24 cellular contexts compared by ENCODE assay signal in genomic region chr1:11769274-11769673, GRCh38. TPM values are rescaled to one million over a fixed set of nuclear protein-coding genes. Genes with fewer than 3 reads are reported as not detected.
DNase-seq lines count a peak whose midpoint lies in the region; ATAC-seq, FAIRE-seq and TF ChIP-seq lines count a peak whose summit lies in the region.
"Had no signal": no experiment of that assay in that cellular context is flagged by ENCODE, and none has a peak within 500 bp of the region (broad histone marks: within the 10 kb centered on the region; RNA-seq: fewer than 3 reads in every experiment).

No MANE protein-coding gene starts in this region.

- H3K4me3 ChIP-seq in HepG2 (replicated peaks in 1 of 3; ENCODE audit: insufficient read depth in 1 of 3, low read depth in 2 of 3, low read length in 3 of 3) (no peak overlapping the region), right lobe of liver (no peak overlapping the region)
- no peak overlapping the region for H3K4me3 ChIP-seq in BLaER1 treated with 17β-estradiol and CSF1 and Interleukin-3, amounts not matched to agents 10 nM and 100 nM

- no peaks in the 10 kb centered on the region for H3K27me3 Mint-ChIP-seq in WTC11 (ENCODE audit: low read depth)
- H3K27me3 Mint-ChIP-seq: CD4-positive, alpha-beta memory T cell had no signal

- peaks cover 3% of the 10 kb centered on the region; the same call in 1 of the 2 replicates for H3K4me1 Mint-ChIP-seq in WTC11
- H3K4me1 Mint-ChIP-seq: CD4-positive, alpha-beta memory T cell; CD4-positive, CD25-positive, alpha-beta regulatory T cell; CD8-positive, alpha-beta memory T cell had no signal

- no peaks in the 10 kb centered on the region for H3K9me3 Mint-ChIP-seq in WTC11
- H3K9me3 Mint-ChIP-seq: CD14-positive monocyte; CD4-positive, alpha-beta memory T cell; CD4-positive, CD25-positive, alpha-beta regulatory T cell; CD8-positive, alpha-beta memory T cell had no signal

- intact Hi-C loops in HepG2 (cut with micrococcal nuclease; ENCODE audit: unreplicated experiment) (no loop called here), right lobe of liver (cut with DNase I) (no loop called here)

- no peak overlapping the region for H3K4me2 ChIP-seq in HepG2 (ENCODE audit: low read depth, low read length)
- peak overlapping the region; percentile 0 to 87 (median 54); a peak in 20 of 22 replicates for H3K4me2 ChIP-seq in BLaER1 treated with 17β-estradiol and CSF1 and Interleukin-3, amounts not matched to agents 10 nM and 100 nM

- TF ChIP-seq EP300 in HepG2 (IDR thresholded peaks at IDR 0.05; ENCODE audit: low read depth in 2 of 2, low read length in 2 of 2): no peak
- TF ChIP-seq EP300 in HepG2 (CRISPR knock-in tag; IDR thresholded peaks at IDR 0.05; ENCODE audit: borderline replicate concordance): no peak

- H3K36me3 ChIP-seq in HepG2 (replicated peaks in 1 of 2; ENCODE audit: control insufficient read depth in 1 of 2, insufficient read depth in 2 of 2, low read length in 2 of 2) (no peaks in the 10 kb centered on the region), right lobe of liver (no peaks in the 10 kb centered on the region)
- H3K36me3 ChIP-seq in BLaER1 treated with 17β-estradiol and CSF1 and Interleukin-3, amounts not matched to agents 10 nM and 100 nM: no peaks in the 10 kb centered on the region
- H3K36me3 ChIP-seq: BE2C had no signal

- ATAC-seq in HepG2: no peak
- ATAC-seq in right lobe of liver: no peak
- ATAC-seq in WTC11: no peak

- H3K4me1 ChIP-seq in HepG2 (ENCODE audit: insufficient read depth, low read length): peaks cover 5% of the 10 kb centered on the region; the same call in 1 of the 2 replicates
- H3K4me1 ChIP-seq in right lobe of liver: no peaks in the 10 kb centered on the region
- H3K4me1 ChIP-seq in BLaER1 treated with 17β-estradiol and CSF1 and Interleukin-3, amounts not matched to agents 10 nM and 100 nM: peaks cover 22 to 34% (median 28%) of the 10 kb centered on the region in 10 experiments
- H3K4me1 ChIP-seq: BE2C had no signal

- TF ChIP-seq POLR2A in HepG2 (IDR thresholded peaks at IDR 0.05; ENCODE audit: insufficient read depth in 1 of 2, low read depth in 2 of 2, low read length in 2 of 2): no peak
- TF ChIP-seq POLR2A in right lobe of liver (IDR thresholded peaks at IDR 0.05): no peak

- H3K27me3 ChIP-seq in HepG2 (ENCODE audit: control insufficient read depth in 1 of 2, insufficient read depth in 2 of 2, low read length in 2 of 2) (peaks cover 13 to 38% of the 10 kb centered on the region in 2 experiments; a peak in 4 of 5 replicates), right lobe of liver (no peaks in the 10 kb centered on the region)
- no peaks in the 10 kb centered on the region for H3K27me3 ChIP-seq in BLaER1 treated with 17β-estradiol and CSF1 and Interleukin-3, amounts not matched to agents 10 nM and 100 nM
- H3K27me3 ChIP-seq: BE2C had no signal

- no TSS peak for BruUV-seq in HepG2 (replicated peaks; lab: Mats Ljungman, UMichigan)

- no peak for DNase-seq in HepG2 (ENCODE audit: low spot score)
- no peak for DNase-seq in right lobe of liver
- no peak for DNase-seq in WTC11 (ENCODE audit: low spot score)
- no peak for DNase-seq in cortex of kidney (lab: John Stamatoyannopoulos, UW)
- DNase-seq in NK-92 (lab: John Stamatoyannopoulos, UW; ENCODE audit: unreplicated experiment): no peak
- no peak for DNase-seq in stimulated activated CD4-positive, alpha-beta T cell treated with anti-CD3 and anti-CD28 coated beads, Interleukin-4, amount 100 ng/mL, for 1 hour
- DNase-seq: 8988T; ACHN; BE2C; C1 segment of cervical spinal cord; CD4-positive, alpha-beta memory T cell; CD4-positive, CD25-positive, alpha-beta regulatory T cell; CD8-positive, alpha-beta memory T cell; COR-L47; DMS79 treated with DMSO at 0.1 percent for 48 hours; GF-D8 had no signal

- H3K4me3 Mint-ChIP-seq in WTC11: no peak overlapping the region
- H3K4me3 Mint-ChIP-seq: CD14-positive monocyte; CD4-positive, alpha-beta memory T cell; CD4-positive, CD25-positive, alpha-beta regulatory T cell; CD8-positive, alpha-beta memory T cell had no signal

- no peaks in the 10 kb centered on the region for H3K36me3 Mint-ChIP-seq in WTC11
- H3K36me3 Mint-ChIP-seq: CD14-positive monocyte; CD4-positive, alpha-beta memory T cell; CD4-positive, CD25-positive, alpha-beta regulatory T cell; CD8-positive, alpha-beta memory T cell had no signal

- CTCF ChIA-PET in HepG2 (lab: Yijun Ruan, JAX; ENCODE audit: low intra/inter-chr PET ratio, low total read pairs): no interaction called here
- CTCF ChIA-PET in WTC11 (lab: Charles Lee): interaction anchor here (0.9 kb wide), 1 partner anchor 16 kb away, joined by 6 read pairs; no protein-coding TSS in a partner anchor

- H3K27ac ChIP-seq in HepG2 (ENCODE audit: extremely low read length, insufficient read depth, low read length): no peak overlapping the region
- no peak overlapping the region for H3K27ac ChIP-seq in right lobe of liver
- peak overlapping the region in 2 of 11 experiments; percentile 32 to 44; a peak in 2 of 22 replicates for H3K27ac ChIP-seq in BLaER1 treated with 17β-estradiol and CSF1 and Interleukin-3, amounts not matched to agents 10 nM and 100 nM

- no peak overlapping the region for H3K27ac Mint-ChIP-seq in WTC11
- H3K27ac Mint-ChIP-seq: CD14-positive monocyte; CD4-positive, alpha-beta memory T cell; CD4-positive, CD25-positive, alpha-beta regulatory T cell; CD8-positive, alpha-beta memory T cell had no signal

- 59% methylated on average over 4 of the region's 4 CpGs for WGBS in HepG2 (ENCODE audit: low lambda C conversion rate)
- WGBS in right lobe of liver (ENCODE audit: insufficient coverage, low coverage, low lambda C conversion rate, missing lambda C conversion rate): 69% methylated on average over 4 of the region's 4 CpGs

- H3K79me2 ChIP-seq in HepG2 (ENCODE audit: insufficient read depth, low read length): no peaks in the 10 kb centered on the region

- H4K20me1 ChIP-seq in HepG2 (ENCODE audit: insufficient read depth, low read length): no peaks in the 10 kb centered on the region
- no peaks in the 10 kb centered on the region; a peak in 1 of 22 replicates for H4K20me1 ChIP-seq in BLaER1 treated with 17β-estradiol and CSF1 and Interleukin-3, amounts not matched to agents 10 nM and 100 nM

- TF ChIP-seq RAD21 in HepG2 (CRISPR knock-in tag; IDR thresholded peaks at IDR 0.05): no peak

- in situ Hi-C loops in HepG2 (cut with HindIII; ENCODE audit: extremely low pct_ligation_motif_present, low pct_unique_long_range_greater_than_20kb): no loop called here

- FAIRE-seq in HepG2 (lab: Jason Lieb, UNC): no peak
- FAIRE-seq: A204.1, D721Med, G401.6, GM12891, GM19239 had no signal

- POLR2A ChIA-PET in HepG2 (lab: Yijun Ruan, JAX): interaction anchor here (1.4 kb wide), 1 partner anchor 32 kb away, joined by 3 read pairs; no protein-coding TSS in a partner anchor
- POLR2A ChIA-PET in WTC11 (lab: Charles Lee): no interaction called here

- H3K9ac ChIP-seq in HepG2 (ENCODE audit: insufficient read depth, low read depth, low read length): no peak overlapping the region
- no peak overlapping the region for H3K9ac ChIP-seq in BLaER1 treated with 17β-estradiol and CSF1 and Interleukin-3, amounts not matched to agents 10 nM and 100 nM

- H2AFZ ChIP-seq in HepG2 (ENCODE audit: low read length): no peak overlapping the region

- TF ChIP-seq CTCF in HepG2 (CRISPR knock-in tag; IDR thresholded peaks at IDR 0.05) (no peak), right lobe of liver (IDR thresholded peaks at IDR 0.05) (no peak), WTC11 (IDR thresholded peaks at IDR 0.05) (no peak)

- H3K9me3 ChIP-seq in HepG2 (ENCODE audit: low read length) (no peaks in the 10 kb centered on the region), right lobe of liver (no peaks in the 10 kb centered on the region)
- H3K9me3 ChIP-seq in BLaER1 treated with 17β-estradiol and CSF1 and Interleukin-3, amounts not matched to agents 10 nM and 100 nM (replicated peaks in 1 of 11): no peaks in the 10 kb centered on the region
- H3K9me3 ChIP-seq: BE2C had no signal

RNA-seq across cellular contexts. Expression of gene C1orf167, which starts 7.3 kb away (rescaled TPM):
- total RNA-seq in HepG2 (2016; rRNA removed; fragmentation: Illumina TruSeq; extraction: Trizol) (not detected in 2 replicates), right lobe of liver (not detected), WTC11 (2021) (1.2 to 3.1 TPM (median 2.8 TPM) in 3 replicates)
- not detected in 2 replicates for total RNA-seq in HepG2 (2016; cell fraction: cytosol; rRNA removed; fragmentation: Illumina TruSeq; extraction: Trizol; ENCODE audit: low read depth)
- not detected in 2 replicates for total RNA-seq in HepG2 (2016; cell fraction: insoluble cytoplasmic fraction; rRNA removed; fragmentation: Illumina TruSeq; extraction: Trizol)
- not detected in 2 replicates for total RNA-seq in HepG2 (2016; cell fraction: membrane; rRNA removed; fragmentation: Illumina TruSeq; extraction: Trizol)
- total RNA-seq in HepG2 (2016; cell fraction: nucleus; rRNA removed; fragmentation: Illumina TruSeq; extraction: Trizol): not detected in 2 replicates
- polyA plus RNA-seq in HepG2 (2011; rRNA removed): not detected in 2 replicates
- polyA plus RNA-seq in HepG2 (2011; cell fraction: cytosol; rRNA removed): not detected in 2 replicates
- polyA plus RNA-seq in HepG2 (2011; cell fraction: nucleus; rRNA removed): 0.19 TPM in 1 of 2 replicates, not detected in the other
- polyA plus RNA-seq in HepG2 (2012): 0.72 TPM in 1 of 2 replicates, not detected in the other
- polyA plus RNA-seq in HepG2 (2016; cell fraction: cytosol; fragmentation: Illumina TruSeq; extraction: Trizol; ENCODE audit: low read depth): not detected in 2 replicates
- not detected in 2 replicates for polyA plus RNA-seq in HepG2 (2016; cell fraction: insoluble cytoplasmic fraction; fragmentation: Illumina TruSeq; extraction: Trizol; ENCODE audit: low read depth)
- not detected in 2 replicates for polyA plus RNA-seq in HepG2 (2016; cell fraction: membrane; fragmentation: Illumina TruSeq; extraction: Trizol; ENCODE audit: low read depth)
- not detected in 2 replicates for polyA plus RNA-seq in HepG2 (2016; cell fraction: nucleus; fragmentation: Illumina TruSeq; extraction: Trizol; ENCODE audit: insufficient read depth, low read depth)
- polyA minus RNA-seq in HepG2 (2011; rRNA and poly(A)+ RNA removed; ENCODE audit: low replicate concordance): not detected in 2 replicates
- not detected in 2 replicates for polyA minus RNA-seq in HepG2 (2011; cell fraction: cytosol; rRNA and poly(A)+ RNA removed)
- polyA minus RNA-seq in HepG2 (2011; cell fraction: nucleus; rRNA and poly(A)+ RNA removed): not detected in 2 replicates
- total RNA-seq: A673; CD4-positive, alpha-beta memory T cell; CD4-positive, CD25-positive, alpha-beta regulatory T cell; CD8-positive, alpha-beta memory T cell had no signal
- polyA plus RNA-seq: CD14-positive monocyte; CD4-positive, alpha-beta memory T cell had no signal

RNA-seq across cellular contexts. Expression of gene AGTRAP, which starts 33.3 kb away (rescaled TPM):
- total RNA-seq in HepG2 (2016; rRNA removed; fragmentation: Illumina TruSeq; extraction: Trizol) (15.7 and 32.0 TPM in 2 replicates), right lobe of liver (10 to 100 TPM in 3 of 6 experiments, 1 to 10 TPM in 3; 6.4 to 20.5 (median 11.4) TPM), WTC11 (2021) (81.6 to 102 TPM (median 101 TPM) in 3 replicates)
- 18.6 and 25.8 TPM in 2 replicates for total RNA-seq in HepG2 (2016; cell fraction: cytosol; rRNA removed; fragmentation: Illumina TruSeq; extraction: Trizol; ENCODE audit: low read depth)
- total RNA-seq in HepG2 (2016; cell fraction: insoluble cytoplasmic fraction; rRNA removed; fragmentation: Illumina TruSeq; extraction: Trizol): 15.6 and 33.2 TPM in 2 replicates
- total RNA-seq in HepG2 (2016; cell fraction: membrane; rRNA removed; fragmentation: Illumina TruSeq; extraction: Trizol): 23.1 and 27.7 TPM in 2 replicates
- total RNA-seq in HepG2 (2016; cell fraction: nucleus; rRNA removed; fragmentation: Illumina TruSeq; extraction: Trizol): 23.8 and 30.7 TPM in 2 replicates
- 28.3 and 35.4 TPM in 2 replicates for polyA plus RNA-seq in HepG2 (2011; rRNA removed)
- 29.2 and 46.7 TPM in 2 replicates for polyA plus RNA-seq in HepG2 (2011; cell fraction: cytosol; rRNA removed)
- 39.3 TPM in 2 replicates for polyA plus RNA-seq in HepG2 (2011; cell fraction: nucleus; rRNA removed)
- polyA plus RNA-seq in HepG2 (2012): 22.4 and 25.3 TPM in 2 replicates
- polyA plus RNA-seq in HepG2 (2016; cell fraction: cytosol; fragmentation: Illumina TruSeq; extraction: Trizol; ENCODE audit: low read depth): 25.0 and 27.3 TPM in 2 replicates
- 15.8 and 17.2 TPM in 2 replicates for polyA plus RNA-seq in HepG2 (2016; cell fraction: insoluble cytoplasmic fraction; fragmentation: Illumina TruSeq; extraction: Trizol; ENCODE audit: low read depth)
- 26.4 and 29.2 TPM in 2 replicates for polyA plus RNA-seq in HepG2 (2016; cell fraction: membrane; fragmentation: Illumina TruSeq; extraction: Trizol; ENCODE audit: low read depth)
- polyA plus RNA-seq in HepG2 (2016; cell fraction: nucleus; fragmentation: Illumina TruSeq; extraction: Trizol; ENCODE audit: insufficient read depth, low read depth): 49.1 and 50.0 TPM in 2 replicates
- 34.5 and 53.9 TPM in 2 replicates for polyA minus RNA-seq in HepG2 (2011; rRNA and poly(A)+ RNA removed; ENCODE audit: low replicate concordance)
- 15.4 and 16.0 TPM in 2 replicates for polyA minus RNA-seq in HepG2 (2011; cell fraction: cytosol; rRNA and poly(A)+ RNA removed)
- polyA minus RNA-seq in HepG2 (2011; cell fraction: nucleus; rRNA and poly(A)+ RNA removed): 8.0 and 8.6 TPM in 2 replicates

RNA-seq across cellular contexts. Expression of gene MTHFR, which starts 36.5 kb away (rescaled TPM):
- total RNA-seq in HepG2 (2016; rRNA removed; fragmentation: Illumina TruSeq; extraction: Trizol): 5.0 and 8.2 TPM in 2 replicates
- 4.1 and 5.4 TPM in 2 replicates for total RNA-seq in HepG2 (2016; cell fraction: cytosol; rRNA removed; fragmentation: Illumina TruSeq; extraction: Trizol; ENCODE audit: low read depth)
- total RNA-seq in HepG2 (2016; cell fraction: insoluble cytoplasmic fraction; rRNA removed; fragmentation: Illumina TruSeq; extraction: Trizol): 4.9 and 8.0 TPM in 2 replicates
- 5.9 and 7.6 TPM in 2 replicates for total RNA-seq in HepG2 (2016; cell fraction: membrane; rRNA removed; fragmentation: Illumina TruSeq; extraction: Trizol)
- 10.1 and 14.4 TPM in 2 replicates for total RNA-seq in HepG2 (2016; cell fraction: nucleus; rRNA removed; fragmentation: Illumina TruSeq; extraction: Trizol)
- polyA plus RNA-seq in HepG2 (2011; rRNA removed): 3.8 and 6.8 TPM in 2 replicates
- polyA plus RNA-seq in HepG2 (2011; cell fraction: cytosol; rRNA removed): 2.8 and 3.4 TPM in 2 replicates
- 11.8 and 13.3 TPM in 2 replicates for polyA plus RNA-seq in HepG2 (2011; cell fraction: nucleus; rRNA removed)
- 2.8 and 3.0 TPM in 2 replicates for polyA plus RNA-seq in HepG2 (2012)
- polyA plus RNA-seq in HepG2 (2016; cell fraction: cytosol; fragmentation: Illumina TruSeq; extraction: Trizol; ENCODE audit: low read depth): 0.58 and 0.61 TPM in 2 replicates
- 3.6 and 4.9 TPM in 2 replicates for polyA plus RNA-seq in HepG2 (2016; cell fraction: insoluble cytoplasmic fraction; fragmentation: Illumina TruSeq; extraction: Trizol; ENCODE audit: low read depth)
- polyA plus RNA-seq in HepG2 (2016; cell fraction: membrane; fragmentation: Illumina TruSeq; extraction: Trizol; ENCODE audit: low read depth): 0.73 and 0.76 TPM in 2 replicates
- 8.2 and 9.0 TPM in 2 replicates for polyA plus RNA-seq in HepG2 (2016; cell fraction: nucleus; fragmentation: Illumina TruSeq; extraction: Trizol; ENCODE audit: insufficient read depth, low read depth)
- polyA minus RNA-seq in HepG2 (2011; rRNA and poly(A)+ RNA removed; ENCODE audit: low replicate concordance): 19.5 and 30.6 TPM in 2 replicates
- polyA minus RNA-seq in HepG2 (2011; cell fraction: cytosol; rRNA and poly(A)+ RNA removed): 2.5 and 6.1 TPM in 2 replicates
- 22.8 and 22.9 TPM in 2 replicates for polyA minus RNA-seq in HepG2 (2011; cell fraction: nucleus; rRNA and poly(A)+ RNA removed)
- 10 to 100 TPM; 10.6 to 20.1 (median 15.6) TPM for total RNA-seq in right lobe of liver
- total RNA-seq in WTC11 (2021): 19.4 to 23.4 TPM (median 22.6 TPM) in 3 replicates

RNA-seq across cellular contexts. Expression of gene CLCN6, which starts 36.7 kb away (rescaled TPM):
- total RNA-seq in HepG2 (2016; rRNA removed; fragmentation: Illumina TruSeq; extraction: Trizol) (10.1 and 19.3 TPM in 2 replicates), right lobe of liver (10 to 100 TPM in 2 of 6 experiments, 1 to 10 TPM in 4; 4.2 to 12.7 (median 9.2) TPM), WTC11 (2021) (20.0 to 22.3 TPM (median 20.8 TPM) in 3 replicates)
- total RNA-seq in HepG2 (2016; cell fraction: cytosol; rRNA removed; fragmentation: Illumina TruSeq; extraction: Trizol; ENCODE audit: low read depth): 3.7 and 4.0 TPM in 2 replicates
- total RNA-seq in HepG2 (2016; cell fraction: insoluble cytoplasmic fraction; rRNA removed; fragmentation: Illumina TruSeq; extraction: Trizol): 7.6 and 20.5 TPM in 2 replicates
- 5.4 and 6.2 TPM in 2 replicates for total RNA-seq in HepG2 (2016; cell fraction: membrane; rRNA removed; fragmentation: Illumina TruSeq; extraction: Trizol)
- total RNA-seq in HepG2 (2016; cell fraction: nucleus; rRNA removed; fragmentation: Illumina TruSeq; extraction: Trizol): 39.7 and 42.7 TPM in 2 replicates
- polyA plus RNA-seq in HepG2 (2011; rRNA removed): 14.9 and 19.9 TPM in 2 replicates
- 8.3 and 12.0 TPM in 2 replicates for polyA plus RNA-seq in HepG2 (2011; cell fraction: cytosol; rRNA removed)
- polyA plus RNA-seq in HepG2 (2011; cell fraction: nucleus; rRNA removed): 67.2 and 84.3 TPM in 2 replicates
- 25.5 and 26.0 TPM in 2 replicates for polyA plus RNA-seq in HepG2 (2012)
- polyA plus RNA-seq in HepG2 (2016; cell fraction: cytosol; fragmentation: Illumina TruSeq; extraction: Trizol; ENCODE audit: low read depth): 1.4 and 1.6 TPM in 2 replicates
- 4.8 and 8.2 TPM in 2 replicates for polyA plus RNA-seq in HepG2 (2016; cell fraction: insoluble cytoplasmic fraction; fragmentation: Illumina TruSeq; extraction: Trizol; ENCODE audit: low read depth)
- 3.7 and 4.3 TPM in 2 replicates for polyA plus RNA-seq in HepG2 (2016; cell fraction: membrane; fragmentation: Illumina TruSeq; extraction: Trizol; ENCODE audit: low read depth)
- 103 and 104 TPM in 2 replicates for polyA plus RNA-seq in HepG2 (2016; cell fraction: nucleus; fragmentation: Illumina TruSeq; extraction: Trizol; ENCODE audit: insufficient read depth, low read depth)
- polyA minus RNA-seq in HepG2 (2011; rRNA and poly(A)+ RNA removed; ENCODE audit: low replicate concordance): 10.8 and 21.4 TPM in 2 replicates
- polyA minus RNA-seq in HepG2 (2011; cell fraction: cytosol; rRNA and poly(A)+ RNA removed): 8.2 and 9.7 TPM in 2 replicates
- polyA minus RNA-seq in HepG2 (2011; cell fraction: nucleus; rRNA and poly(A)+ RNA removed): 37.9 and 38.6 TPM in 2 replicates

Comparison
In these comparisons a context has a peak if more than half of its experiments do, and no peak if none do; other contexts are left out.
1. Of the 50 proteins assayed by ChIP-seq in both HepG2 and WTC11: peak only in HepG2: none; only in WTC11: none; in both: ZNF121; in neither: 49.